In genomic region chr22:29454186-29454745, GRCh38 we compare ENCODE assay signal across 20 cellular contexts. TPM values are rescaled to one million over a fixed set of nuclear protein-coding genes. Genes with fewer than 3 reads are reported as not detected.
DNase-seq lines count a peak whose midpoint lies in the region; ATAC-seq and TF ChIP-seq lines count a peak whose summit lies in the region.
"Had no signal": no experiment of that assay in that cellular context is flagged by ENCODE, and none has a peak within 500 bp of the region (broad histone marks: within the 10 kb centered on the region; RNA-seq: fewer than 3 reads in every experiment).

No MANE protein-coding gene starts in this region.

- no peak for TF ChIP-seq POLR2A in sigmoid colon (IDR thresholded peaks at IDR 0.05)

- CTCF ChIA-PET in Panc1 (lab: Charles Lee), result no interaction called here

- peak; percentile 33 for ATAC-seq in Panc1
- ATAC-seq: HCT116 had no signal

- H3K36me3 Mint-ChIP-seq in chondrocyte (ENCODE audit: low read depth), result no peaks in the 10 kb centered on the region
- no peaks in the 10 kb centered on the region for H3K36me3 Mint-ChIP-seq in activated T-helper 2 cell treated with anti-CD3 and anti-CD28 coated beads, Interferon-gamma antibody, Interleukin-2, Interleukin-4, amounts not matched to agents 10 μg/mL and 5 μg/mL and 100 μg/mL, durations not matched to agents 14 hours and 24 hours and 36 hours (ENCODE audit: low read depth)

- in situ Hi-C loops in Panc1 (cut with HindIII; ENCODE audit: low pct_unique_long_range_greater_than_20kb, low sequenced_read_pairs), result no loop called here

- H3K27ac Mint-ChIP-seq in chondrocyte (ENCODE audit: unreplicated experiment), result peak overlapping the region; percentile 80
- H3K27ac Mint-ChIP-seq in activated T-helper 2 cell treated with anti-CD3 and anti-CD28 coated beads, Interferon-gamma antibody, Interleukin-2, Interleukin-4, amounts not matched to agents 10 μg/mL and 5 μg/mL and 100 μg/mL, durations not matched to agents 14 hours and 24 hours and 36 hours, result no peak overlapping the region

- H3K27ac ChIP-seq in Panc1 (ENCODE audit: low read length) (no peak overlapping the region), sigmoid colon (peak overlapping the region in 3 of 4 donors; percentile 39 to 73 (median 46))
- H3K27ac ChIP-seq: BLaER1 treated with 17β-estradiol and CSF1 and Interleukin-3, amounts not matched to agents 10 nM and 100 nM; Peyer's patch had no signal

- H3K27me3 ChIP-seq in Panc1 (ENCODE audit: control insufficient read depth, insufficient read depth, low read length), result no peaks in the 10 kb centered on the region
- H3K27me3 ChIP-seq in sigmoid colon, result no peaks in the 10 kb centered on the region
- H3K27me3 ChIP-seq: BLaER1 treated with 17β-estradiol and CSF1 and Interleukin-3, amounts not matched to agents 10 nM and 100 nM; Peyer's patch had no signal

- intact Hi-C loops in Panc1 (cut with micrococcal nuclease; ENCODE audit: unreplicated experiment) (no loop called here), sigmoid colon (cut with DNase I) (no loop called here)
- intact Hi-C loops in activated T-helper 2 cell treated with anti-CD3 and anti-CD28 coated beads, Interferon-gamma antibody, Interleukin-2, Interleukin-4, amounts not matched to agents 10 μg/mL and 5 μg/mL and 100 μg/mL, durations not matched to agents 14 hours and 24 hours and 36 hours (cut with micrococcal nuclease), result no loop called here

- H3K36me3 ChIP-seq in Panc1 (ENCODE audit: control insufficient read depth, insufficient read depth, low read length) (no peaks in the 10 kb centered on the region), sigmoid colon (no peaks in the 10 kb centered on the region)
- H3K36me3 ChIP-seq: BLaER1 treated with 17β-estradiol and CSF1 and Interleukin-3, amounts not matched to agents 10 nM and 100 nM; Peyer's patch had no signal

- no peak overlapping the region for H3K4me3 Mint-ChIP-seq in chondrocyte (ENCODE audit: unreplicated experiment)
- H3K4me3 Mint-ChIP-seq in activated T-helper 2 cell treated with anti-CD3 and anti-CD28 coated beads, Interferon-gamma antibody, Interleukin-2, Interleukin-4, amounts not matched to agents 10 μg/mL and 5 μg/mL and 100 μg/mL, durations not matched to agents 14 hours and 24 hours and 36 hours (ENCODE audit: low read depth), result no peak overlapping the region

- H3K4me3 ChIP-seq in Panc1 (ENCODE audit: low read depth in 2 of 2, low read length in 2 of 2) (no peak overlapping the region), sigmoid colon (no peak overlapping the region)
- H3K4me3 ChIP-seq: BLaER1 treated with 17β-estradiol and CSF1 and Interleukin-3, amounts not matched to agents 10 nM and 100 nM; Peyer's patch had no signal

- no peaks in the 10 kb centered on the region for H3K9me3 ChIP-seq in Panc1 (ENCODE audit: control insufficient read depth, insufficient read depth, low read depth, low read length)
- no peaks in the 10 kb centered on the region for H3K9me3 ChIP-seq in sigmoid colon
- H3K9me3 ChIP-seq: BLaER1 treated with 17β-estradiol and CSF1 and Interleukin-3, amounts not matched to agents 10 nM and 100 nM; Peyer's patch had no signal

- BruUV-seq in Panc1 (replicated peaks; lab: Mats Ljungman, UMichigan), result no TSS peak

- H3K4me1 Mint-ChIP-seq in chondrocyte (ENCODE audit: low read depth), result peaks cover 34% of the 10 kb centered on the region
- H3K4me1 Mint-ChIP-seq in activated T-helper 2 cell treated with anti-CD3 and anti-CD28 coated beads, Interferon-gamma antibody, Interleukin-2, Interleukin-4, amounts not matched to agents 10 μg/mL and 5 μg/mL and 100 μg/mL, durations not matched to agents 14 hours and 24 hours and 36 hours (ENCODE audit: low read depth), result no peaks in the 10 kb centered on the region

- WGBS in sigmoid colon, 2 donors, result 78% methylated on average over 9 of the region's 9 CpGs

- H3K9me3 Mint-ChIP-seq in chondrocyte (ENCODE audit: low read depth), result no peaks in the 10 kb centered on the region
- no peaks in the 10 kb centered on the region for H3K9me3 Mint-ChIP-seq in activated T-helper 2 cell treated with anti-CD3 and anti-CD28 coated beads, Interferon-gamma antibody, Interleukin-2, Interleukin-4, amounts not matched to agents 10 μg/mL and 5 μg/mL and 100 μg/mL, durations not matched to agents 14 hours and 24 hours and 36 hours

- TF ChIP-seq CTCF in Panc1 (IDR thresholded peaks at IDR 0.05), result no peak
- no peak for TF ChIP-seq CTCF in chondrocyte (IDR thresholded peaks at IDR 0.05)
- no peak for TF ChIP-seq CTCF in sigmoid colon (IDR thresholded peaks at IDR 0.05)

- no peak for DNase-seq in Panc1 (ENCODE audit: low read depth, low spot score)
- peak; percentile 74 for DNase-seq in chondrocyte (ENCODE audit: low spot score)
- DNase-seq in mucosa of gallbladder (ENCODE audit: low spot score), result peak; percentile 13
- DNase-seq in sigmoid colon, result peak; percentile 78
- DNase-seq in activated naive CD4-positive, alpha-beta T cell treated with Interleukin-2 at 50 U/mL for 16 hours, result no peak
- DNase-seq in activated T-helper 2 cell treated with anti-CD3 and anti-CD28 coated beads, Interferon-gamma antibody, Interleukin-2, Interleukin-4, amounts not matched to agents 10 μg/mL and 5 μg/mL and 100 μg/mL, durations not matched to agents 14 hours and 24 hours and 36 hours (ENCODE audit: low spot score), result no peak
- DNase-seq in SW480 (ENCODE audit: low spot score), result no peak
- no peak for DNase-seq in SW 1271 (lab: John Stamatoyannopoulos, UW)
- DNase-seq: DMS153, Karpas-422, MM.1S, NCI-H1105, NCI-H1694 treated with DMSO at 0.1 percent for 48 hours, NCI-H446 treated with DMSO at 0.1 percent for 48 hours, NCI-H748 treated with DMSO at 0.1 percent for 48 hours, SHP77 had no signal

- POLR2A ChIA-PET in Panc1 (lab: Charles Lee), result no interaction called here

- H3K27me3 Mint-ChIP-seq in chondrocyte (ENCODE audit: low read depth), result no peaks in the 10 kb centered on the region
- no peaks in the 10 kb centered on the region for H3K27me3 Mint-ChIP-seq in activated T-helper 2 cell treated with anti-CD3 and anti-CD28 coated beads, Interferon-gamma antibody, Interleukin-2, Interleukin-4, amounts not matched to agents 10 μg/mL and 5 μg/mL and 100 μg/mL, durations not matched to agents 14 hours and 24 hours and 36 hours (ENCODE audit: low read depth)

- H3K4me1 ChIP-seq in Panc1 (ENCODE audit: control insufficient read depth, insufficient read depth, low read length) (no peaks in the 10 kb centered on the region), sigmoid colon (peaks cover 0 to 37% (median 17%) of the 10 kb centered on the region in 4 donors)
- H3K4me1 ChIP-seq: BLaER1 treated with 17β-estradiol and CSF1 and Interleukin-3, amounts not matched to agents 10 nM and 100 nM; Peyer's patch had no signal

- no peak for TF ChIP-seq EP300 in sigmoid colon (IDR thresholded peaks at IDR 0.05)

RNA-seq across cellular contexts. Expression of gene RFPL1, which starts 15.9 kb away (rescaled TPM):
- total RNA-seq in Panc1 (2021; ENCODE audit: unreplicated experiment) (not detected), chondrocyte (not detected in 3 replicates), mucosa of gallbladder (not detected), sigmoid colon (not detected)
- polyA plus RNA-seq in Panc1 (2012; ENCODE audit: insufficient read length), result not detected
- polyA plus RNA-seq in sigmoid colon, result not detected
- total RNA-seq in activated T-helper 2 cell treated with anti-CD3 and anti-CD28 coated beads, Interferon-gamma antibody, Interleukin-2, Interleukin-4, amounts not matched to agents 10 μg/mL and 5 μg/mL and 100 μg/mL, durations not matched to agents 14 hours and 24 hours and 36 hours, result not detected in 2 replicates
- total RNA-seq: Peyer's patch had no signal
- polyA plus RNA-seq: AG04450 had no signal

RNA-seq across cellular contexts. Expression of gene NEFH, which starts 25.8 kb away (rescaled TPM):
- total RNA-seq in Panc1 (2021; ENCODE audit: unreplicated experiment) (0.08 TPM), chondrocyte (2.8 to 3.5 TPM (median 2.9 TPM) in 3 replicates), mucosa of gallbladder (0.86 TPM), sigmoid colon (1 to 10 TPM; 1.2 to 3.0 (median 1.9) TPM)
- 0.07 TPM for polyA plus RNA-seq in Panc1 (2012; ENCODE audit: insufficient read length)
- polyA plus RNA-seq in sigmoid colon, result 1 to 10 TPM in 1 of 3 donors, under 1 TPM in 1, not detected in 1; 0.23 to 1.2 TPM
- 7.0 and 7.5 TPM in 2 replicates for total RNA-seq in activated T-helper 2 cell treated with anti-CD3 and anti-CD28 coated beads, Interferon-gamma antibody, Interleukin-2, Interleukin-4, amounts not matched to agents 10 μg/mL and 5 μg/mL and 100 μg/mL, durations not matched to agents 14 hours and 24 hours and 36 hours

Comparison
In these comparisons a context has a peak if more than half of its experiments do, and no peak if none do; other contexts are left out.
1. DNase-seq: peak in chondrocyte (single experiment), mucosa of gallbladder (single experiment) and sigmoid colon (single experiment); none in Panc1 (single experiment), activated naive CD4-positive, alpha-beta T cell treated with Interleukin-2 at 50 U/mL for 16 hours (single experiment), activated T-helper 2 cell treated with anti-CD3 and anti-CD28 coated beads, Interferon-gamma antibody, Interleukin-2, Interleukin-4, amounts not matched to agents 10 μg/mL and 5 μg/mL and 100 μg/mL, durations not matched to agents 14 hours and 24 hours and 36 hours (single experiment), SW480 (single experiment) and SW 1271 (0 of 2).